8 cellular contexts compared by ENCODE assay signal in the genomic region with DNA sequence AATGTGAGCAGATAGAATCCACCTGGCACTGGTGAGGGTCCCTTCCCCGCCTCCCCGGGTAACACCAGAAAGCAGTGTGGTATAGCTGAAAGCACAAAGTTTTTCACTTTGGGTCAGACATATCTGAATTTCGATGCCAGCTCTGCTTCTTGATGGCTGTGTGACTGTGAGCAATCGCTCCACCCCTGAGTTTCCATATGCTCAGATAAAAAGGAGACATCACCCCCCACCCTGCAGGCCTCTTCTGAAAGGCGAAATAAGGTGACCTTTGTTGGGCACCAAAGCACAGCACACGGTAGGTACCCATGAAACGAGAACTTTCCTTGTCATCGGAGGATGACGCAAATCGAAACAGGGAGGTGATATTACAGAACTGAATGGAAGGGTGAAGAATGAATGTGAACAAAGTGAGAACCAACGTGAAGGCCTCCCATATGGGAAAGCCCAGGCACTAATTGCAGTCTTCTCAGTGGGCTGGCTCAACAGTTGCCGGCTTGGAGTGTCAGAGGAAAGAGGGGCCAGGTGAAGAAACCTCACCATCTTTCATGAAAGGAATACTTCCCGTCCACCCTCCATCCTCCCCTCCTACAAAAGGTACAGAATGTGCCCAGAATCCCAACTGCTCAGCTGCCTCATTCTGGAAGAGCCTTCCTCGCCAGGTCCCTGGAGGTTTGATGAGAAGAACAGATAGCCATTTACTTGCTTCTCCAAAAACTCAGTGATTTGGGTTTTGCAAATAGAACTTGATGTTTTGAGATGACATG.
A peak's percentile ranks its signal among the peaks of the same experiment; 100 is the strongest.
DNase-seq lines count a peak whose midpoint lies in the region; ATAC-seq lines count a peak whose summit lies in the region.

No MANE protein-coding gene starts in this region.

- no peaks in the 10 kb centered on the region for H3K27me3 Mint-ChIP-seq in stimulated activated memory B cell treated with anti-CD40 and anti-IgM and Interleukin-4, amounts not matched to agents 10 μg/mL and 1 μg/mL and 100 μg/mL, for 72 hours

- ATAC-seq in GM19452 (IDR thresholded peaks at IDR 0.05; ENCODE audit: unreplicated experiment), result peak; percentile 76
- peak; percentile 61 for ATAC-seq in HG03280 (IDR thresholded peaks at IDR 0.05; ENCODE audit: unreplicated experiment)
- ATAC-seq in stimulated activated memory B cell treated with anti-CD40 and anti-IgM and Interleukin-4, amounts not matched to agents 10 μg/mL and 1 μg/mL and 100 μg/mL, for 72 hours, result peak; percentile 97

- H3K4me1 Mint-ChIP-seq in stimulated activated memory B cell treated with anti-CD40 and anti-IgM and Interleukin-4, amounts not matched to agents 10 μg/mL and 1 μg/mL and 100 μg/mL, for 72 hours, result peaks cover 79% of the 10 kb centered on the region

- peaks cover 54% of the 10 kb centered on the region for H3K36me3 Mint-ChIP-seq in stimulated activated memory B cell treated with anti-CD40 and anti-IgM and Interleukin-4, amounts not matched to agents 10 μg/mL and 1 μg/mL and 100 μg/mL, for 72 hours

- DNase-seq in activated T-cell treated with anti-CD3 and anti-CD28 coated beads, Interleukin-2, amount 50 U/mL, for 48 hours, result peak; percentile 79 to 83
- DNase-seq in NCI-H510A treated with DMSO at 0.1 percent for 48 hours (lab: John Stamatoyannopoulos, UW), result no peak
- no peak for DNase-seq in A172 (ENCODE audit: low spot score)
- no peak for DNase-seq in SHP77 (lab: John Stamatoyannopoulos, UW)
- no peak for DNase-seq in OCI-M1 (lab: John Stamatoyannopoulos, UW)

- no peaks in the 10 kb centered on the region for H3K9me3 Mint-ChIP-seq in stimulated activated memory B cell treated with anti-CD40 and anti-IgM and Interleukin-4, amounts not matched to agents 10 μg/mL and 1 μg/mL and 100 μg/mL, for 72 hours

- peak overlapping the region; percentile 56 for H3K4me3 Mint-ChIP-seq in stimulated activated memory B cell treated with anti-CD40 and anti-IgM and Interleukin-4, amounts not matched to agents 10 μg/mL and 1 μg/mL and 100 μg/mL, for 72 hours

- H3K27ac Mint-ChIP-seq in stimulated activated memory B cell treated with anti-CD40 and anti-IgM and Interleukin-4, amounts not matched to agents 10 μg/mL and 1 μg/mL and 100 μg/mL, for 72 hours, result peak overlapping the region; percentile 93

Comparison
In these comparisons a context has a peak if more than half of its experiments do, and no peak if none do; other contexts are left out.
1. DNase-seq: peak in activated T-cell treated with anti-CD3 and anti-CD28 coated beads, Interleukin-2, amount 50 U/mL, for 48 hours (2 of 2); none in NCI-H510A treated with DMSO at 0.1 percent for 48 hours (single experiment), A172 (single experiment), SHP77 (0 of 2) and OCI-M1 (single experiment).
2. Peak in every context shown above with its lines, with median percentiles within 50 percentile points of each other: ATAC-seq.